ENCODE assay signal across 1 cellular context in the genomic region with DNA sequence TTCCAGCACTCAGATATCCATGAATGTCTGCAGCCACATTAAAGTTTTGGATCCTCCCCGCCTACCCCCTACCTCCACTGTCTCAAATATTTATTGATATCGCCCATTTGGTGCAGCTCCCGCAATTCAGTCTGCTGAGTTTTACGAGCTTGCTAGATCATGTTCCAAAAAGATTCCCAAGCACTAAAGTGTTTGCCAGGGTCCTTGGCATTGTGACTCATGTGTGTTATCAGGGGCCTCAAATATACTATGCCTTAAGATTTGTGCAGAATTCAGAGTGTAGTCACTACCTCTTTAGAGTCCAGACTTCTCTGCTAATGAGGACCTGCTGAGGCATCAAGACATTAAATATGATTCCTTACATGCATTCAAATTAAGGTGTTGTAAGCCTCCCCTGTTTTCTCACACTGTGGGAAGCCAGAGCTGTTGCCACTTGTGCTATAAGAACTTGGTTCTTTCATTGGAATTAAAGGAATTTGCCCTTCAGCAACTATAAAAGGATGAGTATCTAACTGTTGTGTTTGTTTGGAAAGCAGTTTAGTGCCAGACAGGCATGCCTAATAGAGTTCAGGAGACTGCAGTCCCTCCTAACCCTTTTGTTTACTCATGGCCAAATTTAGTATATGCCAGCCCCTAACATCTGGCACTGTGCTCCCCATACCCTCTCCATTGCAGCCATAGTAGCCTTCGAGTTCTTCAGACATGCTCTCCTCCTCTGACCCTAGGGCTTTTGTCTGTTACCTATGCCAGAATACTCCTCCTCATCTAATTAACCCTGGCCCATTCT.
TF ChIP-seq lines count a peak whose summit lies in the region.

No MANE protein-coding gene starts in this region.

TF ChIP-seq in A549, 52 proteins besides CTCF, POLR2A, EP300 and RAD21 (continued from another document):
- TF ChIP-seq CHD4 (IDR thresholded peaks at IDR 0.05; ENCODE audit: borderline replicate concordance) (no peak), HMGXB4 (CRISPR knock-in tag; IDR thresholded peaks at IDR 0.05; ENCODE audit: borderline replicate concordance) (no peak), FOXS1 (CRISPR knock-in tag; IDR thresholded peaks at IDR 0.05) (no peak), CEBPB (IDR thresholded peaks at IDR 0.05) (peak in 1 of 2 experiments; percentile 44; a peak in 1 of 4 replicates)
- TF ChIP-seq, protein P1, sequence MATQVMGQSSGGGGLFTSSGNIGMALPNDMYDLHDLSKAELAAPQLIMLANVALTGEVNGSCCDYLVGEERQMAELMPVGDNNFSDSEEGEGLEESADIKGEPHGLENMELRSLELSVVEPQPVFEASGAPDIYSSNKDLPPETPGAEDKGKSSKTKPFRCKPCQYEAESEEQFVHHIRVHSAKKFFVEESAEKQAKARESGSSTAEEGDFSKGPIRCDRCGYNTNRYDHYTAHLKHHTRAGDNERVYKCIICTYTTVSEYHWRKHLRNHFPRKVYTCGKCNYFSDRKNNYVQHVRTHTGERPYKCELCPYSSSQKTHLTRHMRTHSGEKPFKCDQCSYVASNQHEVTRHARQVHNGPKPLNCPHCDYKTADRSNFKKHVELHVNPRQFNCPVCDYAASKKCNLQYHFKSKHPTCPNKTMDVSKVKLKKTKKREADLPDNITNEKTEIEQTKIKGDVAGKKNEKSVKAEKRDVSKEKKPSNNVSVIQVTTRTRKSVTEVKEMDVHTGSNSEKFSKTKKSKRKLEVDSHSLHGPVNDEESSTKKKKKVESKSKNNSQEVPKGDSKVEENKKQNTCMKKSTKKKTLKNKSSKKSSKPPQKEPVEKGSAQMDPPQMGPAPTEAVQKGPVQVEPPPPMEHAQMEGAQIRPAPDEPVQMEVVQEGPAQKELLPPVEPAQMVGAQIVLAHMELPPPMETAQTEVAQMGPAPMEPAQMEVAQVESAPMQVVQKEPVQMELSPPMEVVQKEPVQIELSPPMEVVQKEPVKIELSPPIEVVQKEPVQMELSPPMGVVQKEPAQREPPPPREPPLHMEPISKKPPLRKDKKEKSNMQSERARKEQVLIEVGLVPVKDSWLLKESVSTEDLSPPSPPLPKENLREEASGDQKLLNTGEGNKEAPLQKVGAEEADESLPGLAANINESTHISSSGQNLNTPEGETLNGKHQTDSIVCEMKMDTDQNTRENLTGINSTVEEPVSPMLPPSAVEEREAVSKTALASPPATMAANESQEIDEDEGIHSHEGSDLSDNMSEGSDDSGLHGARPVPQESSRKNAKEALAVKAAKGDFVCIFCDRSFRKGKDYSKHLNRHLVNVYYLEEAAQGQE (IDR thresholded peaks at IDR 0.05), result no peak
